Comparison of ENCODE assay signal across 20 cellular contexts in genomic region chr2:48264632-48265031, GRCh38.
"Had no signal": no experiment of that assay in that cellular context is flagged by ENCODE, and none has a peak within 500 bp of the region (broad histone marks: within the 10 kb centered on the region; RNA-seq: fewer than 3 reads in every experiment).

No MANE protein-coding gene starts in this region.

- H3K27ac Mint-ChIP-seq: endodermal cell; naive thymus-derived CD8-positive, alpha-beta T cell had no signal

- DNase-seq: effector CD4-positive, alpha-beta T cell; endodermal cell; foreskin keratinocyte; head of caudate nucleus; hippocampal formation; left colon; mammary epithelial cell; naive thymus-derived CD8-positive, alpha-beta T cell; posterior cingulate gyrus; sigmoid colon; stimulated activated CD4-positive, alpha-beta T cell treated with anti-CD3 and anti-CD28 coated beads, Interleukin-2, amount 100 ng/mL, for 24 hours; stimulated activated CD4-positive, alpha-beta T cell treated with anti-CD3 and anti-CD28 coated beads, Interleukin-4, amount 100 ng/mL, for 4 hours; stimulated activated naive CD4-positive, alpha-beta T cell; stomach; substantia nigra; transverse colon had no signal

- ATAC-seq: foreskin keratinocyte; left colon; naive thymus-derived CD8-positive, alpha-beta T cell had no signal

- H3K4me1 Mint-ChIP-seq: endodermal cell; naive thymus-derived CD8-positive, alpha-beta T cell had no signal

- H3K9me3 Mint-ChIP-seq: endodermal cell had no signal

- H3K4me3 Mint-ChIP-seq: endodermal cell; naive thymus-derived CD8-positive, alpha-beta T cell had no signal

- H3K4me1 ChIP-seq: foreskin keratinocyte, right atrium auricular region, sigmoid colon, stomach had no signal

- H3K4me3 ChIP-seq: coronary artery, right atrium auricular region, sigmoid colon, skin epidermis, stomach, thoracic aorta, transverse colon had no signal

- H3K27ac ChIP-seq: coronary artery, foreskin keratinocyte, right atrium auricular region, sigmoid colon, skin epidermis, stomach, thoracic aorta, transverse colon had no signal

- H3K36me3 ChIP-seq: right atrium auricular region, sigmoid colon, stomach, thoracic aorta, transverse colon had no signal

- H3K9me3 ChIP-seq: right atrium auricular region, sigmoid colon, stomach, thoracic aorta, transverse colon had no signal

- H3K27me3 ChIP-seq: foreskin keratinocyte, right atrium auricular region, sigmoid colon, stomach, transverse colon had no signal
